ENCODE assay signal across 14 cellular contexts in the genomic region with DNA sequence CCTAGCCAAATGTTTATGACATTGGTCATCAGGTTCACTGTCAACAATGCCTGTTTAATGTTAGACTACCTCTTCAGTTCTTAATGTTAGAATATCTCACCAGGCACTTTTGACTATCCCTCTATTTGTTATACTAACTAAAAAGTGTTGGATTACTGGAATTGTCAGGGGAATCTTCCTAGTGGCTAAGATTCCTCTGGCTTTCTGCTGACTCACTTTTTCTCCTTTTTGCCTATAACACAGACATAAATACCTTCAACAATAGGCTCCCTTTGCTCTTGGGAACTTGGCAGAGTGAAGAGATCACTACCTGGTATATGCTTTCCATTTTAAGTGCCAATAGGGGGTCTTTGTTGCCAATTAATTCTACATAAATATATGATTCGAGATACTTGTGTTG.
"Had no signal": no experiment of that assay in that cellular context is flagged by ENCODE, and none has a peak within 500 bp of the region (broad histone marks: within the 10 kb centered on the region; RNA-seq: fewer than 3 reads in every experiment).

No MANE protein-coding gene starts in this region.

- H3K27me3 ChIP-seq: heart left ventricle, left lung had no signal

- DNase-seq: activated CD8-positive, alpha-beta memory T cell treated with anti-CD3 and anti-CD28 coated beads, Interleukin-2, amount 50 U/mL, for 4 hours; activated CD8-positive, alpha-beta T cell treated with anti-CD3 and anti-CD28 coated beads for 36 hours; activated naive CD4-positive, alpha-beta T cell treated with Interleukin-2 at 50 U/mL for 16 hours; amniotic stem cell; heart left ventricle; islet precursor cell; left lung; occipital lobe; psoas muscle; stimulated activated CD4-positive, alpha-beta T cell treated with anti-CD3 and anti-CD28 coated beads, Interleukin-4, amount 100 ng/mL, for 1 hour; T-helper 9 cell had no signal

- H3K9me3 ChIP-seq: heart left ventricle, left lung, psoas muscle, thoracic aorta had no signal

- ATAC-seq: activated CD8-positive, alpha-beta T cell treated with anti-CD3 and anti-CD28 coated beads for 36 hours; esophagus mucosa; heart left ventricle; left lung; natural killer cell treated with Interleukin-12 subunit alpha and Interleukin-12 subunit beta and Interleukin-15 and Interleukin-18, amount 100 ng/mL, for 72 hours; psoas muscle had no signal

- H3K36me3 ChIP-seq: thoracic aorta had no signal

- H3K4me1 ChIP-seq: heart left ventricle, left lung had no signal

- H3K27ac ChIP-seq: left lung, psoas muscle, thoracic aorta had no signal

- H3K4me3 ChIP-seq: heart left ventricle, left lung, psoas muscle, thoracic aorta had no signal
